In genomic region chr1:55317263-55317662, GRCh38 we compare ENCODE assay signal across 23 cellular contexts.
A peak's percentile ranks its signal among the peaks of the same experiment; 100 is the strongest.
DNase-seq lines count a peak whose midpoint lies in the region; ATAC-seq, FAIRE-seq and TF ChIP-seq lines count a peak whose summit lies in the region.
"Had no signal": no experiment of that assay in that cellular context is flagged by ENCODE, and none has a peak within 500 bp of the region (broad histone marks: within the 10 kb centered on the region; RNA-seq: fewer than 3 reads in every experiment).

No MANE protein-coding gene starts in this region.

- FAIRE-seq in urothelium cell line (lab: Jason Lieb, UNC), result peak; percentile 23
- FAIRE-seq: D721Med, G401.6, GM12891, H1, HTR-8/SVneo, K562 had no signal

- H3K4me1 ChIP-seq in left ventricle myocardium inferior (peaks cover 23% of the 10 kb centered on the region), HEK293 (ENCODE audit: control insufficient read depth, insufficient read depth, low read length) (no peaks in the 10 kb centered on the region; the same call in 1 of the 2 replicates)
- H3K4me1 ChIP-seq: HAP-1 had no signal

- intact Hi-C loops in left ventricle myocardium inferior (cut with micrococcal nuclease) (no loop called here), Right ventricle myocardium superior (cut with DNase I) (no loop called here)

- no peak overlapping the region for H3K4me3 Mint-ChIP-seq in T-helper 17 cell
- H3K4me3 Mint-ChIP-seq: CD4-positive, alpha-beta memory T cell; HFFc6 had no signal

- H3K36me3 ChIP-seq in left ventricle myocardium inferior (no peaks in the 10 kb centered on the region), HEK293 (ENCODE audit: control insufficient read depth in 2 of 2, insufficient read depth in 1 of 2, low read length in 2 of 2) (no peaks in the 10 kb centered on the region), MG63 (no peaks in the 10 kb centered on the region)
- H3K36me3 ChIP-seq: HAP-1 had no signal

- H3K27me3 Mint-ChIP-seq in T-helper 17 cell, result peaks cover 7% of the 10 kb centered on the region

- H3K36me3 Mint-ChIP-seq in T-helper 17 cell (ENCODE audit: low read depth), result no peaks in the 10 kb centered on the region
- H3K36me3 Mint-ChIP-seq: CD4-positive, alpha-beta memory T cell had no signal

- DNase-seq in left ventricle myocardium inferior, result no peak
- DNase-seq in Right ventricle myocardium superior, result no peak
- DNase-seq in T-helper 17 cell, result no peak
- no peak for DNase-seq in urothelium cell line (ENCODE audit: low spot score)
- DNase-seq in MG63, result no peak
- no peak for DNase-seq in central memory CD4-positive, alpha-beta T cell
- DNase-seq: AML-193; CD4-positive, alpha-beta memory T cell; DMS153; DMS79 treated with DMSO at 0.1 percent for 48 hours; EL; HFFc6 had no signal

- ATAC-seq in Right ventricle myocardium superior (ENCODE audit: poor library complexity), result no peak
- ATAC-seq in T-helper 17 cell, result no peak
- ATAC-seq in HG02840 (IDR thresholded peaks at IDR 0.05; ENCODE audit: low FRiP score, unreplicated experiment), result no peak
- ATAC-seq: K562 had no signal

- CTCF ChIA-PET in HEK293 (lab: Yijun Ruan, JAX), result interaction anchor here (0.6 to 1.7 kb wide), 6 partner anchors 8 to 246 kb away, joined by 3 to 10 read pairs (median 3); no protein-coding TSS in a partner anchor

- POLR2A ChIA-PET in HEK293 (lab: Yijun Ruan, JAX), result no interaction called here

- H3K4me1 Mint-ChIP-seq in T-helper 17 cell, result peaks cover 7% of the 10 kb centered on the region

- H3K27me3 ChIP-seq in left ventricle myocardium inferior (ENCODE audit: low read depth) (no peaks in the 10 kb centered on the region), MG63 (no peaks in the 10 kb centered on the region)

- H3K27ac ChIP-seq in left ventricle myocardium inferior (replicated peaks), result peak overlapping the region; percentile 61
- no peak overlapping the region for H3K27ac ChIP-seq in HEK293 (ENCODE audit: extremely low read depth, low read depth, low read length)
- H3K27ac ChIP-seq: 22Rv1, C4-2B had no signal

- peak overlapping the region; percentile 62 for H3K27ac Mint-ChIP-seq in T-helper 17 cell
- H3K27ac Mint-ChIP-seq: CD4-positive, alpha-beta memory T cell; HFFc6 had no signal

- H3K9me3 ChIP-seq in left ventricle myocardium inferior (replicated peaks), result no peaks in the 10 kb centered on the region
- H3K9me3 ChIP-seq in HEK293 (ENCODE audit: control insufficient read depth, insufficient read depth, low read depth, low read length), result no peaks in the 10 kb centered on the region
- H3K9me3 ChIP-seq in T-helper 17 cell (ENCODE audit: control insufficient read depth, low read length, poor library complexity, severe bottlenecking), result no peaks in the 10 kb centered on the region
- H3K9me3 ChIP-seq in MG63, result no peaks in the 10 kb centered on the region
- H3K9me3 ChIP-seq: HAP-1 had no signal

- TF ChIP-seq CTCF in left ventricle myocardium inferior (IDR thresholded peaks at IDR 0.05; ENCODE audit: borderline replicate concordance), result no peak
- TF ChIP-seq CTCF in HEK293 (tag by site-specific recombination; IDR thresholded peaks at IDR 0.05), result no peak

- no peak overlapping the region for H3K4me3 ChIP-seq in left ventricle myocardium inferior
- H3K4me3 ChIP-seq in HEK293 (ENCODE audit: low read depth, low read length), result no peak overlapping the region
- H3K4me3 ChIP-seq in MG63, result no peak overlapping the region
- H3K4me3 ChIP-seq: HAP-1, K562 had no signal

TF ChIP-seq in HEK293, 187 proteins besides CTCF, POLR2A, EP300 and RAD21:
- no peak for TF ChIP-seq ZNF174 (tag by site-specific recombination; IDR thresholded peaks at IDR 0.05)
- peak; percentile 47; the same call in 1 of the 2 replicates for TF ChIP-seq ZIC2 (tag by site-specific recombination; IDR thresholded peaks at IDR 0.05)
